In genomic region chr12:24230061-24230460, GRCh38 we compare ENCODE assay signal across 23 cellular contexts.
A peak's percentile ranks its signal among the peaks of the same experiment; 100 is the strongest.
DNase-seq lines count a peak whose midpoint lies in the region; ATAC-seq and TF ChIP-seq lines count a peak whose summit lies in the region.
"Had no signal": no experiment of that assay in that cellular context is flagged by ENCODE, and none has a peak within 500 bp of the region (broad histone marks: within the 10 kb centered on the region; RNA-seq: fewer than 3 reads in every experiment).

No MANE protein-coding gene starts in this region.

- H3K27me3 ChIP-seq in HAP-1 (ENCODE audit: low read depth) (no peaks in the 10 kb centered on the region), iPS-20b (ENCODE audit: insufficient read depth, low read length) (no peaks in the 10 kb centered on the region), neuronal stem cell (ENCODE audit: control insufficient read depth in 3 of 3, insufficient read depth in 3 of 3, low read depth in 1 of 3, low read length in 3 of 3) (no peaks in the 10 kb centered on the region)
- H3K27me3 ChIP-seq: BLaER1 treated with 17β-estradiol and CSF1 and Interleukin-3, amounts not matched to agents 10 nM and 100 nM; uterus had no signal

- no peak overlapping the region for H3K4me2 ChIP-seq in neuronal stem cell (ENCODE audit: insufficient read depth, low read length, poor library complexity, severe bottlenecking)

- no peak overlapping the region for H3K4ac ChIP-seq in neuronal stem cell (ENCODE audit: low read length)

- ATAC-seq in GM21447 (IDR thresholded peaks at IDR 0.05; ENCODE audit: unreplicated experiment) = no peak
- no peak for ATAC-seq in GM21367 (IDR thresholded peaks at IDR 0.05; ENCODE audit: unreplicated experiment)
- ATAC-seq: activated CD4-positive, alpha-beta T cell treated with anti-CD3 and anti-CD28 coated beads for 36 hours; activated CD8-positive, alpha-beta memory T cell treated with anti-CD3 and anti-CD28 coated beads, Interleukin-2, amount 10 ng/mL, durations not matched to agents 7 days and 5 days; left colon; natural killer cell treated with Interleukin-12 subunit alpha and Interleukin-12 subunit beta and Interleukin-15 and Interleukin-18, amount 100 ng/mL, for 72 hours; stimulated activated effector memory CD8-positive, alpha-beta T cell treated with anti-CD3 and anti-CD28 coated beads, Interleukin-12 subunit alpha, Interleukin-12 subunit beta, amount 100 ng/mL, for 72 hours had no signal

- H2BK5ac ChIP-seq in neuronal stem cell (ENCODE audit: low read length) = no peak overlapping the region

- DNase-seq in HAP-1 (ENCODE audit: low spot score in 2 of 2) (peak; percentile 55 to 71), astrocyte of the spinal cord (ENCODE audit: low read depth, low spot score) (peak; percentile 7), neuronal stem cell (ENCODE audit: low spot score) (peak; percentile 79), GM20000 (ENCODE audit: low spot score) (no peak), G401 (ENCODE audit: low spot score) (no peak)
- DNase-seq: activated CD4-positive, alpha-beta T cell treated with anti-CD3 and anti-CD28 coated beads for 36 hours; activated CD8-positive, alpha-beta memory T cell treated with anti-CD3 and anti-CD28 coated beads, Interleukin-2, amount 10 ng/mL, durations not matched to agents 7 days and 5 days; activated naive CD4-positive, alpha-beta T cell treated with anti-CD3 and anti-CD28 coated beads, Interleukin-2, amount 50 U/mL, for 16 hours; central memory CD4-positive, alpha-beta T cell; foreskin melanocyte; KG1; left colon; NCI-H1436; NCI-H82; stimulated activated CD4-positive, alpha-beta T cell treated with anti-CD3 and anti-CD28 coated beads, Interleukin-2, amount 100 ng/mL, for 24 hours; T-helper 1 cell; uterus had no signal

- no peak overlapping the region for H4K8ac ChIP-seq in neuronal stem cell (ENCODE audit: low read depth, low read length)

- no peak overlapping the region for H3K14ac ChIP-seq in neuronal stem cell (ENCODE audit: low read length)

- H2BK120ac ChIP-seq in neuronal stem cell (ENCODE audit: low read depth, low read length) = no peak overlapping the region

- H3K27ac ChIP-seq in iPS-20b (ENCODE audit: low read length) (no peak overlapping the region), neuronal stem cell (replicated peaks; ENCODE audit: low read length) (no peak overlapping the region)
- H3K27ac ChIP-seq: BLaER1 treated with 17β-estradiol and CSF1 and Interleukin-3, amounts not matched to agents 10 nM and 100 nM; uterus had no signal

- H3K18ac ChIP-seq in neuronal stem cell (ENCODE audit: low read length) = no peak overlapping the region

- H3K4me1 ChIP-seq in HAP-1 (peaks cover 13% of the 10 kb centered on the region), iPS-20b (ENCODE audit: insufficient read depth, low read length) (peaks cover 32% of the 10 kb centered on the region), neuronal stem cell (ENCODE audit: control insufficient read depth in 2 of 2, insufficient read depth in 1 of 2, low read depth in 1 of 2, low read length in 2 of 2) (peaks cover 17 to 20% of the 10 kb centered on the region in 2 donors)
- H3K4me1 ChIP-seq: uterus had no signal

- no peak overlapping the region for H2BK12ac ChIP-seq in neuronal stem cell (ENCODE audit: low read length)

- no peak overlapping the region for H2AK5ac ChIP-seq in neuronal stem cell (ENCODE audit: low read depth, low read length)

- H4K91ac ChIP-seq in neuronal stem cell (ENCODE audit: low read depth, low read length, poor library complexity) = no peak overlapping the region

- H2BK15ac ChIP-seq in neuronal stem cell (ENCODE audit: low read length) = no peak overlapping the region

- H3K9me3 ChIP-seq in HAP-1 (no peaks in the 10 kb centered on the region), iPS-20b (ENCODE audit: insufficient read depth, low read depth, low read length) (no peaks in the 10 kb centered on the region), neuronal stem cell (replicated peaks in 1 of 2; ENCODE audit: control insufficient read depth in 2 of 2, insufficient read depth in 1 of 2, low read depth in 1 of 2, low read length in 2 of 2) (peaks cover 0 to 4% of the 10 kb centered on the region in 2 donors)
- H3K9me3 ChIP-seq: BLaER1 treated with 17β-estradiol and CSF1 and Interleukin-3, amounts not matched to agents 10 nM and 100 nM; uterus had no signal

- H3K4me3 ChIP-seq in HAP-1 = no peak overlapping the region
- no peak overlapping the region for H3K4me3 ChIP-seq in astrocyte of the spinal cord (ENCODE audit: low read depth, low read length)
- peak overlapping the region; percentile 39; the same call in 1 of the 2 replicates for H3K4me3 ChIP-seq in iPS-20b (ENCODE audit: low read length)
- no peak overlapping the region for H3K4me3 ChIP-seq in neuronal stem cell (ENCODE audit: low read length in 2 of 2)
- H3K4me3 ChIP-seq: BLaER1 treated with 17β-estradiol and CSF1 and Interleukin-3, amounts not matched to agents 10 nM and 100 nM; uterus had no signal

- no peaks in the 10 kb centered on the region for H3K79me1 ChIP-seq in neuronal stem cell (ENCODE audit: low read depth, low read length)

- in situ Hi-C loops in HAP-1 (cut with MboI; ENCODE audit: low sequenced_read_pairs) (no loop called here), astrocyte of the spinal cord (cut with HindIII; ENCODE audit: low sequenced_read_pairs) (no loop called here), G401 (cut with HindIII; ENCODE audit: low sequenced_read_pairs) (no loop called here)

- no CpG with 5 or more reads among the region's 7 CpGs for WGBS in neuronal stem cell (ENCODE audit: extremely low coverage in 2 of 2, insufficient read length in 2 of 2, insufficient replicate concordance in 1 of 2), 2 donors

- no peak overlapping the region for H3K23ac ChIP-seq in neuronal stem cell (ENCODE audit: low read depth, low read length, poor library complexity)

- H3K36me3 ChIP-seq in HAP-1 (replicated peaks) (no peaks in the 10 kb centered on the region), iPS-20b (ENCODE audit: insufficient read depth, low read depth, low read length) (no peaks in the 10 kb centered on the region), neuronal stem cell (replicated peaks in 1 of 2; ENCODE audit: control insufficient read depth in 2 of 2, insufficient read depth in 2 of 2, low read length in 2 of 2) (no peaks in the 10 kb centered on the region)
- H3K36me3 ChIP-seq: BLaER1 treated with 17β-estradiol and CSF1 and Interleukin-3, amounts not matched to agents 10 nM and 100 nM; uterus had no signal

- no peak overlapping the region; the same call in 1 of the 2 replicates for H3K9ac ChIP-seq in iPS-20b (ENCODE audit: low read depth, low read length)
- H3K9ac ChIP-seq in neuronal stem cell (ENCODE audit: low read depth, low read length, poor library complexity) = no peak overlapping the region
- H3K9ac ChIP-seq: BLaER1 treated with 17β-estradiol and CSF1 and Interleukin-3, amounts not matched to agents 10 nM and 100 nM had no signal

- no peak for TF ChIP-seq CTCF in astrocyte of the spinal cord (IDR thresholded peaks at IDR 0.05; ENCODE audit: low read depth, low read length)
- no peak for TF ChIP-seq CTCF in GM20000 (IDR thresholded peaks at IDR 0.05; ENCODE audit: extremely low read depth, missing control alignments)

- H2AFZ ChIP-seq in neuronal stem cell (ENCODE audit: low read length) = peak overlapping the region; percentile 8

Comparison
In these comparisons a context has a peak if more than half of its experiments do, and no peak if none do; other contexts are left out.
1. DNase-seq: peak in HAP-1 (2 of 2), astrocyte of the spinal cord (single experiment) and neuronal stem cell (single experiment); none in GM20000 (single experiment) and G401 (single experiment).